ENCODE assay signal across 2 cellular contexts in genomic region chr16:89168381-89169189, GRCh38.
TF ChIP-seq lines count a peak whose summit lies in the region.

No MANE protein-coding gene starts in this region.

TF ChIP-seq in HCT116, 20 proteins besides CTCF, POLR2A, EP300 and RAD21:
- no peak for TF ChIP-seq CEBPB (IDR thresholded peaks at IDR 0.05; ENCODE audit: low read depth)
- TF ChIP-seq, protein P1, sequence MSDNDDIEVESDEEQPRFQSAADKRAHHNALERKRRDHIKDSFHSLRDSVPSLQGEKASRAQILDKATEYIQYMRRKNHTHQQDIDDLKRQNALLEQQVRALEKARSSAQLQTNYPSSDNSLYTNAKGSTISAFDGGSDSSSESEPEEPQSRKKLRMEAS (IDR thresholded peaks at IDR 0.05) = no peak

TF ChIP-seq in HepG2, 621 proteins besides CTCF, POLR2A, EP300 and RAD21:
- TF ChIP-seq ZBTB37 (CRISPR knock-in tag; IDR thresholded peaks at IDR 0.05) (no peak), SALL2 (CRISPR knock-in tag; IDR thresholded peaks at IDR 0.05) (no peak), ZNF790 (CRISPR knock-in tag; IDR thresholded peaks at IDR 0.05; ENCODE audit: borderline replicate concordance) (no peak), ZNF382 (CRISPR knock-in tag; IDR thresholded peaks at IDR 0.05; ENCODE audit: borderline replicate concordance) (no peak), EED (CRISPR knock-in tag; IDR thresholded peaks at IDR 0.05) (0 out of 2 replicates have a peak, but pooled peaks have one; percentile 39), ZNF431 (CRISPR knock-in tag; IDR thresholded peaks at IDR 0.05; ENCODE audit: borderline replicate concordance, low read depth) (no peak), ZNF75D (CRISPR knock-in tag; IDR thresholded peaks at IDR 0.05; ENCODE audit: borderline replicate concordance) (no peak), ZNF780A (CRISPR knock-in tag; IDR thresholded peaks at IDR 0.05) (no peak), NFIB (CRISPR knock-in tag; IDR thresholded peaks at IDR 0.05; ENCODE audit: borderline replicate concordance) (0 out of 2 replicates have a peak, but pooled peaks have one; percentile 30), ZNF383 (CRISPR knock-in tag; IDR thresholded peaks at IDR 0.05; ENCODE audit: borderline replicate concordance) (0 out of 2 replicates have a peak, but pooled peaks have one; percentile 27), HHEX (CRISPR knock-in tag; IDR thresholded peaks at IDR 0.05) (no peak), HOXD1 (CRISPR knock-in tag; IDR thresholded peaks at IDR 0.05) (no peak), HNRNPLL (IDR thresholded peaks at IDR 0.05; ENCODE audit: low read depth, low read length, poor library complexity, severe bottlenecking) (peak; percentile 12), HDAC1 (CRISPR knock-in tag; IDR thresholded peaks at IDR 0.05) (no peak), MNT (IDR thresholded peaks at IDR 0.05) (no peak), ZNF550 (CRISPR knock-in tag; IDR thresholded peaks at IDR 0.05; ENCODE audit: borderline replicate concordance) (no peak), PRMT3 (CRISPR knock-in tag; IDR thresholded peaks at IDR 0.05; ENCODE audit: borderline replicate concordance, low read depth) (no peak), PPARG (CRISPR knock-in tag; conservative IDR thresholded peaks at IDR 0.05) (no peak), KLF15 (CRISPR knock-in tag; IDR thresholded peaks at IDR 0.05; ENCODE audit: borderline replicate concordance) (peak; percentile 65; the same call in 1 of the 2 replicates)
- TF ChIP-seq, protein P2, sequence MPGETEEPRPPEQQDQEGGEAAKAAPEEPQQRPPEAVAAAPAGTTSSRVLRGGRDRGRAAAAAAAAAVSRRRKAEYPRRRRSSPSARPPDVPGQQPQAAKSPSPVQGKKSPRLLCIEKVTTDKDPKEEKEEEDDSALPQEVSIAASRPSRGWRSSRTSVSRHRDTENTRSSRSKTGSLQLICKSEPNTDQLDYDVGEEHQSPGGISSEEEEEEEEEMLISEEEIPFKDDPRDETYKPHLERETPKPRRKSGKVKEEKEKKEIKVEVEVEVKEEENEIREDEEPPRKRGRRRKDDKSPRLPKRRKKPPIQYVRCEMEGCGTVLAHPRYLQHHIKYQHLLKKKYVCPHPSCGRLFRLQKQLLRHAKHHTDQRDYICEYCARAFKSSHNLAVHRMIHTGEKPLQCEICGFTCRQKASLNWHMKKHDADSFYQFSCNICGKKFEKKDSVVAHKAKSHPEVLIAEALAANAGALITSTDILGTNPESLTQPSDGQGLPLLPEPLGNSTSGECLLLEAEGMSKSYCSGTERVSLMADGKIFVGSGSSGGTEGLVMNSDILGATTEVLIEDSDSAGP (CRISPR knock-in tag; IDR thresholded peaks at IDR 0.05; ENCODE audit: borderline replicate concordance) = 0 out of 2 replicates have a peak, but pooled peaks have one; percentile 16
- TF ChIP-seq, protein P3, sequence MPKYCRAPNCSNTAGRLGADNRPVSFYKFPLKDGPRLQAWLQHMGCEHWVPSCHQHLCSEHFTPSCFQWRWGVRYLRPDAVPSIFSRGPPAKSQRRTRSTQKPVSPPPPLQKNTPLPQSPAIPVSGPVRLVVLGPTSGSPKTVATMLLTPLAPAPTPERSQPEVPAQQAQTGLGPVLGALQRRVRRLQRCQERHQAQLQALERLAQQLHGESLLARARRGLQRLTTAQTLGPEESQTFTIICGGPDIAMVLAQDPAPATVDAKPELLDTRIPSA (CRISPR knock-in tag; IDR thresholded peaks at IDR 0.05; ENCODE audit: borderline replicate concordance) = 0 out of 2 replicates have a peak, but pooled peaks have one; percentile 41
